In genomic region chr1:46547481-46548383, GRCh38 we compare ENCODE assay signal across 8 cellular contexts. TPM values are rescaled to one million over a fixed set of nuclear protein-coding genes. Genes with fewer than 3 reads are reported as not detected.
DNase-seq lines count a peak whose midpoint lies in the region; ATAC-seq, FAIRE-seq and TF ChIP-seq lines count a peak whose summit lies in the region.

No MANE protein-coding gene starts in this region.

- no peak overlapping the region for H3K27ac ChIP-seq in A549

- no peak for FAIRE-seq in A549 (lab: Jason Lieb, UNC)

- no peak for TF ChIP-seq EP300 in A549 (IDR thresholded peaks at IDR 0.05)

- peak; percentile 45 to 49 for TF ChIP-seq RAD21 in A549 (conservative IDR thresholded peaks at IDR 0.05 in 1 of 2, IDR thresholded peaks at IDR 0.05 in 1 of 2)

- H3K9me3 ChIP-seq in A549: no peaks in the 10 kb centered on the region

- DNase-seq in A549 (ENCODE audit: low read depth in 1 of 2, low spot score in 1 of 2) (peak; percentile 34 to 56), GM03348 (ENCODE audit: low spot score) (peak; percentile 77), NCI-H774 (lab: John Stamatoyannopoulos, UW) (peak; percentile 40), medulla oblongata (ENCODE audit: extremely low spot score) (peak; percentile 47)
- DNase-seq in central memory CD4-positive, alpha-beta T cell: peak; percentile 8

- H3K4me2 ChIP-seq in A549: peak overlapping the region; percentile 69

- TF ChIP-seq CTCF in A549 (IDR thresholded peaks at IDR 0.05): peak; percentile 54

- no peak for TF ChIP-seq POLR2A in A549 (IDR thresholded peaks at IDR 0.05; ENCODE audit: low read length)

- ATAC-seq in A549 (peak; percentile 61 to 86; a peak in 5 of 6 replicates), HG03039 (IDR thresholded peaks at IDR 0.05; ENCODE audit: unreplicated experiment) (no peak), GM19463 (IDR thresholded peaks at IDR 0.05; ENCODE audit: unreplicated experiment) (no peak), HG03196 (IDR thresholded peaks at IDR 0.05; ENCODE audit: unreplicated experiment) (no peak)

- 8% methylated on average over 3 of the region's 22 CpGs for WGBS in A549 (ENCODE audit: missing lambda C conversion rate)

- POLR2A ChIA-PET in A549 (lab: Yijun Ruan, JAX): no interaction called here

- H3K4me1 ChIP-seq in A549: no peaks in the 10 kb centered on the region

- no peak overlapping the region for H3K4me3 ChIP-seq in A549

- CTCF ChIA-PET in A549 (lab: Yijun Ruan, JAX): interaction anchor here (0.7 to 5.3 kb wide), 35 partner anchors 8 to 178 kb away, joined by 3 to 110 read pairs (median 4); a partner anchor contains a TSS

TF ChIP-seq in A549, 52 proteins besides CTCF, POLR2A, EP300 and RAD21:
- TF ChIP-seq CBX2 (IDR thresholded peaks at IDR 0.05; ENCODE audit: borderline replicate concordance, low read depth) (no peak), HDAC2 (IDR thresholded peaks at IDR 0.05) (no peak), SMC3 (IDR thresholded peaks at IDR 0.05) (peak; percentile 51; the same call in 1 of the 3 replicates), JUN (IDR thresholded peaks at IDR 0.05) (no peak)

RNA-seq across cellular contexts. Expression of gene KNCN, which starts 3.7 kb away (rescaled TPM):
- not detected in 2 replicates for polyA plus RNA-seq in A549 (2011; rRNA removed)
- polyA plus RNA-seq in A549 (2012; cell fraction: cytosol; rRNA removed): not detected in 2 replicates
- not detected in 2 replicates for polyA plus RNA-seq in A549 (2012; cell fraction: nucleus; rRNA removed)
- polyA plus RNA-seq in A549 (2017; fragmentation: RNase III; extraction: RNeasy Plus Mini Kit Qiagen cat#74134 plus additional on column Dnase treatment): not detected in 3 replicates
- polyA minus RNA-seq in A549 (2011; rRNA and poly(A)+ RNA removed): not detected in 2 replicates

RNA-seq across cellular contexts. Expression of gene MKNK1, which starts 56.3 kb away (rescaled TPM):
- polyA plus RNA-seq in A549 (2011; rRNA removed): 24.2 and 28.4 TPM in 2 replicates
- 18.3 and 19.1 TPM in 2 replicates for polyA plus RNA-seq in A549 (2012; cell fraction: cytosol; rRNA removed)
- polyA plus RNA-seq in A549 (2012; cell fraction: nucleus; rRNA removed): 47.8 and 49.6 TPM in 2 replicates
- 19.6 to 21.4 TPM (median 20.8 TPM) in 3 replicates for polyA plus RNA-seq in A549 (2017; fragmentation: RNase III; extraction: RNeasy Plus Mini Kit Qiagen cat#74134 plus additional on column Dnase treatment)
- polyA minus RNA-seq in A549 (2011; rRNA and poly(A)+ RNA removed): 17.3 and 18.3 TPM in 2 replicates

RNA-seq across cellular contexts. Expression of gene DMBX1, which starts 58.1 kb away (rescaled TPM):
- polyA plus RNA-seq in A549 (2011; rRNA removed) (0.40 and 0.44 TPM in 2 replicates), A549 (2017; fragmentation: RNase III; extraction: RNeasy Plus Mini Kit Qiagen cat#74134 plus additional on column Dnase treatment) (1.1 to 2.2 TPM (median 1.7 TPM) in 3 replicates)
- 0.82 and 1.2 TPM in 2 replicates for polyA plus RNA-seq in A549 (2012; cell fraction: cytosol; rRNA removed)
- polyA plus RNA-seq in A549 (2012; cell fraction: nucleus; rRNA removed): 3.5 and 4.2 TPM in 2 replicates
- 0.44 and 0.87 TPM in 2 replicates for polyA minus RNA-seq in A549 (2011; rRNA and poly(A)+ RNA removed)

Comparison
In these comparisons a context has a peak if more than half of its experiments do, and no peak if none do; other contexts are left out.
1. ATAC-seq: peak in A549 (2 of 2); none in HG03039 (single experiment), GM19463 (single experiment) and HG03196 (single experiment).
2. DNase-seq: peak in every context shown above with its lines; median percentile 77 in GM03348; 47 in medulla oblongata; 45 in A549; 40 in NCI-H774; 8 in central memory CD4-positive, alpha-beta T cell.